In genomic region chr16:70778901-70779309, GRCh38 we compare ENCODE assay signal across 1 cellular context.
TF ChIP-seq lines count a peak whose summit lies in the region.

No MANE protein-coding gene starts in this region.

TF ChIP-seq in HEK293, 187 proteins besides CTCF, POLR2A, EP300 and RAD21 (continued from another document and continues in another):
- TF ChIP-seq, protein P1, sequence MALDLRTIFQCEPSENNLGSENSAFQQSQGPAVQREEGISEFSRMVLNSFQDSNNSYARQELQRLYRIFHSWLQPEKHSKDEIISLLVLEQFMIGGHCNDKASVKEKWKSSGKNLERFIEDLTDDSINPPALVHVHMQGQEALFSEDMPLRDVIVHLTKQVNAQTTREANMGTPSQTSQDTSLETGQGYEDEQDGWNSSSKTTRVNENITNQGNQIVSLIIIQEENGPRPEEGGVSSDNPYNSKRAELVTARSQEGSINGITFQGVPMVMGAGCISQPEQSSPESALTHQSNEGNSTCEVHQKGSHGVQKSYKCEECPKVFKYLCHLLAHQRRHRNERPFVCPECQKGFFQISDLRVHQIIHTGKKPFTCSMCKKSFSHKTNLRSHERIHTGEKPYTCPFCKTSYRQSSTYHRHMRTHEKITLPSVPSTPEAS (tag by site-specific recombination; IDR thresholded peaks at IDR 0.05) = peak; percentile 48; the same call in 1 of the 2 replicates
- TF ChIP-seq ZNF76 (tag by site-specific recombination; IDR thresholded peaks at IDR 0.05; ENCODE audit: borderline replicate concordance, low read depth) (peak; percentile 60; the same call in 1 of the 2 replicates), ZNF624 (tag by site-specific recombination; IDR thresholded peaks at IDR 0.05) (no peak), PRDM2 (tag by site-specific recombination; IDR thresholded peaks at IDR 0.05; ENCODE audit: borderline replicate concordance) (no peak), OSR2 (tag by site-specific recombination; IDR thresholded peaks at IDR 0.05) (no peak), ZNF202 (tag by site-specific recombination; IDR thresholded peaks at IDR 0.05; ENCODE audit: borderline replicate concordance) (no peak), ZNF623 (tag by site-specific recombination; IDR thresholded peaks at IDR 0.05) (no peak), ZNF426 (tag by site-specific recombination; IDR thresholded peaks at IDR 0.05) (no peak), ZFP69B (tag by site-specific recombination; IDR thresholded peaks at IDR 0.05) (peak; percentile 91), ZNF24 (tag by site-specific recombination; IDR thresholded peaks at IDR 0.05) (0 out of 2 replicates have a peak, but pooled peaks have one; percentile 53), ZNF585B (tag by site-specific recombination; IDR thresholded peaks at IDR 0.05) (no peak), ZNF791 (tag by site-specific recombination; IDR thresholded peaks at IDR 0.05) (no peak), GLIS2 (tag by site-specific recombination; IDR thresholded peaks at IDR 0.05) (no peak), ZNF513 (tag by site-specific recombination; IDR thresholded peaks at IDR 0.05) (peak; percentile 54; the same call in 1 of the 2 replicates), ZNF266 (tag by site-specific recombination; IDR thresholded peaks at IDR 0.05; ENCODE audit: low read depth) (no peak), TSHZ1 (tag by site-specific recombination; IDR thresholded peaks at IDR 0.05; ENCODE audit: borderline replicate concordance) (no peak), ZNF600 (tag by site-specific recombination; IDR thresholded peaks at IDR 0.05) (peak; percentile 97), ZNF561 (tag by site-specific recombination; IDR thresholded peaks at IDR 0.05; ENCODE audit: borderline replicate concordance) (peak; percentile 99), ZNF549 (tag by site-specific recombination; IDR thresholded peaks at IDR 0.05) (peak; percentile 73), SP7 (tag by site-specific recombination; IDR thresholded peaks at IDR 0.05) (peak; percentile 80), YY2 (tag by site-specific recombination; IDR thresholded peaks at IDR 0.05) (peak; percentile 69), ZNF274 (IDR thresholded peaks at IDR 0.05; ENCODE audit: low read length) (no peak), ZNF274 (tag by site-specific recombination; IDR thresholded peaks at IDR 0.05; ENCODE audit: borderline replicate concordance) (no peak), ZNF350 (tag by site-specific recombination; IDR thresholded peaks at IDR 0.05) (no peak), ZNF660 (tag by site-specific recombination; IDR thresholded peaks at IDR 0.05) (peak; percentile 98), ZFP3 (tag by site-specific recombination; IDR thresholded peaks at IDR 0.05; ENCODE audit: low read depth) (no peak), ZIC2 (tag by site-specific recombination; IDR thresholded peaks at IDR 0.05) (peak; percentile 81), IKZF3 (tag by site-specific recombination; IDR thresholded peaks at IDR 0.05) (peak; percentile 71; the same call in 1 of the 2 replicates), ZBTB7A (tag by site-specific recombination; IDR thresholded peaks at IDR 0.05; ENCODE audit: low read depth) (no peak), SP3 (tag by site-specific recombination; IDR thresholded peaks at IDR 0.05) (peak; percentile 25; the same call in 1 of the 2 replicates), ZNF621 (tag by site-specific recombination; IDR thresholded peaks at IDR 0.05) (no peak), ZNF48 (tag by site-specific recombination; IDR thresholded peaks at IDR 0.05) (no peak)
- TF ChIP-seq, protein P2, sequence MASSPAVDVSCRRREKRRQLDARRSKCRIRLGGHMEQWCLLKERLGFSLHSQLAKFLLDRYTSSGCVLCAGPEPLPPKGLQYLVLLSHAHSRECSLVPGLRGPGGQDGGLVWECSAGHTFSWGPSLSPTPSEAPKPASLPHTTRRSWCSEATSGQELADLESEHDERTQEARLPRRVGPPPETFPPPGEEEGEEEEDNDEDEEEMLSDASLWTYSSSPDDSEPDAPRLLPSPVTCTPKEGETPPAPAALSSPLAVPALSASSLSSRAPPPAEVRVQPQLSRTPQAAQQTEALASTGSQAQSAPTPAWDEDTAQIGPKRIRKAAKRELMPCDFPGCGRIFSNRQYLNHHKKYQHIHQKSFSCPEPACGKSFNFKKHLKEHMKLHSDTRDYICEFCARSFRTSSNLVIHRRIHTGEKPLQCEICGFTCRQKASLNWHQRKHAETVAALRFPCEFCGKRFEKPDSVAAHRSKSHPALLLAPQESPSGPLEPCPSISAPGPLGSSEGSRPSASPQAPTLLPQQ (tag by site-specific recombination; IDR thresholded peaks at IDR 0.05) = peak; percentile 96
- TF ChIP-seq, protein P3, sequence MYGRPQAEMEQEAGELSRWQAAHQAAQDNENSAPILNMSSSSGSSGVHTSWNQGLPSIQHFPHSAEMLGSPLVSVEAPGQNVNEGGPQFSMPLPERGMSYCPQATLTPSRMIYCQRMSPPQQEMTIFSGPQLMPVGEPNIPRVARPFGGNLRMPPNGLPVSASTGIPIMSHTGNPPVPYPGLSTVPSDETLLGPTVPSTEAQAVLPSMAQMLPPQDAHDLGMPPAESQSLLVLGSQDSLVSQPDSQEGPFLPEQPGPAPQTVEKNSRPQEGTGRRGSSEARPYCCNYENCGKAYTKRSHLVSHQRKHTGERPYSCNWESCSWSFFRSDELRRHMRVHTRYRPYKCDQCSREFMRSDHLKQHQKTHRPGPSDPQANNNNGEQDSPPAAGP (tag by site-specific recombination; IDR thresholded peaks at IDR 0.05) = 0 out of 2 replicates have a peak, but pooled peaks have one; percentile 32
- TF ChIP-seq, protein P4, sequence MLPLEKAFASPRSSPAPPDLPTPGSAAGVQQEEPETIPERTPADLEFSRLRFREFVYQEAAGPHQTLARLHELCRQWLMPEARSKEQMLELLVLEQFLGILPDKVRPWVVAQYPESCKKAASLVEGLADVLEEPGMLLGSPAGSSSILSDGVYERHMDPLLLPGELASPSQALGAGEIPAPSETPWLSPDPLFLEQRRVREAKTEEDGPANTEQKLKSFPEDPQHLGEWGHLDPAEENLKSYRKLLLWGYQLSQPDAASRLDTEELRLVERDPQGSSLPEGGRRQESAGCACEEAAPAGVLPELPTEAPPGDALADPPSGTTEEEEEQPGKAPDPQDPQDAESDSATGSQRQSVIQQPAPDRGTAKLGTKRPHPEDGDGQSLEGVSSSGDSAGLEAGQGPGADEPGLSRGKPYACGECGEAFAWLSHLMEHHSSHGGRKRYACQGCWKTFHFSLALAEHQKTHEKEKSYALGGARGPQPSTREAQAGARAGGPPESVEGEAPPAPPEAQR (tag by site-specific recombination; IDR thresholded peaks at IDR 0.05) = peak; percentile 85
- TF ChIP-seq, protein P5, sequence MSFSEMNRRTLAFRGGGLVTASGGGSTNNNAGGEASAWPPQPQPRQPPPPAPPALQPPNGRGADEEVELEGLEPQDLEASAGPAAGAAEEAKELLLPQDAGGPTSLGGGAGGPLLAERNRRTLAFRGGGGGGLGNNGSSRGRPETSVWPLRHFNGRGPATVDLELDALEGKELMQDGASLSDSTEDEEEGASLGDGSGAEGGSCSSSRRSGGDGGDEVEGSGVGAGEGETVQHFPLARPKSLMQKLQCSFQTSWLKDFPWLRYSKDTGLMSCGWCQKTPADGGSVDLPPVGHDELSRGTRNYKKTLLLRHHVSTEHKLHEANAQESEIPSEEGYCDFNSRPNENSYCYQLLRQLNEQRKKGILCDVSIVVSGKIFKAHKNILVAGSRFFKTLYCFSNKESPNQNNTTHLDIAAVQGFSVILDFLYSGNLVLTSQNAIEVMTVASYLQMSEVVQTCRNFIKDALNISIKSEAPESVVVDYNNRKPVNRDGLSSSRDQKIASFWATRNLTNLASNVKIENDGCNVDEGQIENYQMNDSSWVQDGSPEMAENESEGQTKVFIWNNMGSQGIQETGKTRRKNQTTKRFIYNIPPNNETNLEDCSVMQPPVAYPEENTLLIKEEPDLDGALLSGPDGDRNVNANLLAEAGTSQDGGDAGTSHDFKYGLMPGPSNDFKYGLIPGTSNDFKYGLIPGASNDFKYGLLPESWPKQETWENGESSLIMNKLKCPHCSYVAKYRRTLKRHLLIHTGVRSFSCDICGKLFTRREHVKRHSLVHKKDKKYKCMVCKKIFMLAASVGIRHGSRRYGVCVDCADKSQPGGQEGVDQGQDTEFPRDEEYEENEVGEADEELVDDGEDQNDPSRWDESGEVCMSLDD (tag by site-specific recombination; IDR thresholded peaks at IDR 0.05) = no peak
- TF ChIP-seq, protein P6, sequence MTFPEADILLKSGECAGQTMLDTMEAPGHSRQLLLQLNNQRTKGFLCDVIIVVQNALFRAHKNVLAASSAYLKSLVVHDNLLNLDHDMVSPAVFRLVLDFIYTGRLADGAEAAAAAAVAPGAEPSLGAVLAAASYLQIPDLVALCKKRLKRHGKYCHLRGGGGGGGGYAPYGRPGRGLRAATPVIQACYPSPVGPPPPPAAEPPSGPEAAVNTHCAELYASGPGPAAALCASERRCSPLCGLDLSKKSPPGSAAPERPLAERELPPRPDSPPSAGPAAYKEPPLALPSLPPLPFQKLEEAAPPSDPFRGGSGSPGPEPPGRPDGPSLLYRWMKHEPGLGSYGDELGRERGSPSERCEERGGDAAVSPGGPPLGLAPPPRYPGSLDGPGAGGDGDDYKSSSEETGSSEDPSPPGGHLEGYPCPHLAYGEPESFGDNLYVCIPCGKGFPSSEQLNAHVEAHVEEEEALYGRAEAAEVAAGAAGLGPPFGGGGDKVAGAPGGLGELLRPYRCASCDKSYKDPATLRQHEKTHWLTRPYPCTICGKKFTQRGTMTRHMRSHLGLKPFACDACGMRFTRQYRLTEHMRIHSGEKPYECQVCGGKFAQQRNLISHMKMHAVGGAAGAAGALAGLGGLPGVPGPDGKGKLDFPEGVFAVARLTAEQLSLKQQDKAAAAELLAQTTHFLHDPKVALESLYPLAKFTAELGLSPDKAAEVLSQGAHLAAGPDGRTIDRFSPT (tag by site-specific recombination; IDR thresholded peaks at IDR 0.05) = no peak
